Comparison of ENCODE assay signal across 11 cellular contexts in the genomic region with DNA sequence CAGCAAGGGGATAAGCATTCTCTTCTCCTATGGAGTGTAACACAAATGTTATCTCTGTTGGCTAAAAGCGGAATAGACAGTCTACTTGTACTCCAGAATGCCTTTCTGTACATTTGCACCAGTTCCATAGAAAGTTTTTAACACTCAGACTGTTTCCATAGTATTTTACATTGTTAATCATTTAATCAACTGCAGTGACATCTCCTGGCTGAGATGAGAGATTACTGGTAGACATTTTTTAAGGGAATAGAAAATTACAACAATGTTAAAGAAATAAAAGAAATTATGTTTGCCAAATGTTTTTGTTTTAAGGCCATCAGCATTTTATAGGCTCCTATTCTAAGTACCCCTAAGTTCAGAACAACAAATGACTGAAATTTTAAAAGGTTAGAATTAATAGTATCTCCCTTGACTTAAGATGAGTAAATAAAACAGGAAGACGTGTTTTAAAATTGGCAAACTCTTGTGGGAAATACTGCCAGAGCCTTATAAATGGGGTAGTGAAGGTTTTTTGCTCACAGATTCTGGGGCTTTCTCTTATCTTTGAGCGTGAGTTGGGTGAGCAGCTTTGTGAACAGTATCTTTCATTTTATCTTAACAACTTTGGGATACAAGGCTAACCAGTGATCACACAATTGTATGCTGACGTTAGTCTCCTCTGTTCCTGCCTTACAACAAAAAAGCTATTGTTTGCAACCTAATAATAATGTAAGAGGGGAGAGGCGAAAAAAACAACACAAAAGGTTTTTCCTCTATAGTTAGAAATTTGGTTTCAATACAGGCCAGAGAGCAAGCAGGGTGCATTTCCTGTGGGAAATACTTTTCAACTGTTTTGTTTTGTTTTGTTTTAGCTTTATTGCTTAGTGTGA.
DNase-seq lines count a peak whose midpoint lies in the region; ATAC-seq and TF ChIP-seq lines count a peak whose summit lies in the region.
"Had no signal": no experiment of that assay in that cellular context is flagged by ENCODE, and none has a peak within 500 bp of the region (broad histone marks: within the 10 kb centered on the region; RNA-seq: fewer than 3 reads in every experiment).

No MANE protein-coding gene starts in this region.

- no peak overlapping the region for H4K5ac ChIP-seq in mesendoderm (ENCODE audit: low read length)

- H3K36me3 ChIP-seq in Loucy (ENCODE audit: insufficient read depth, low read length) (no peaks in the 10 kb centered on the region), mesendoderm (ENCODE audit: control insufficient read depth, insufficient read depth, low read length) (no peaks in the 10 kb centered on the region)

- H3K27me3 ChIP-seq in Loucy (ENCODE audit: insufficient read depth, low read length, poor library complexity, severe bottlenecking) (no peaks in the 10 kb centered on the region), mesendoderm (ENCODE audit: insufficient read depth, low read length, poor library complexity) (no peaks in the 10 kb centered on the region)

- no peak overlapping the region for H3K4ac ChIP-seq in mesendoderm (ENCODE audit: low read depth, low read length)

- TF ChIP-seq CTCF in Loucy (conservative IDR thresholded peaks at IDR 0.05; ENCODE audit: low read length): peak; percentile 18; the same call in 1 of the 2 replicates
- no peak for TF ChIP-seq CTCF in GM10248 (IDR thresholded peaks at IDR 0.05; ENCODE audit: control extremely low read depth, extremely low read depth, low read depth, missing control alignments)

- H3K79me2 ChIP-seq in Loucy (ENCODE audit: insufficient read depth, low read length) (no peaks in the 10 kb centered on the region), mesendoderm (ENCODE audit: control insufficient read depth, insufficient read depth, low read length) (no peaks in the 10 kb centered on the region)

- no peaks in the 10 kb centered on the region for H3K9me3 ChIP-seq in Loucy (ENCODE audit: insufficient read depth, low read depth, low read length)

- DNase-seq in Ammon's horn (ENCODE audit: low spot score): peak; percentile 77
- peak; percentile 71 for DNase-seq in dermis blood vessel endothelial cell
- peak; percentile 67 for DNase-seq in mesendoderm
- DNase-seq in GM10248 (ENCODE audit: extremely low spot score): no peak
- no peak for DNase-seq in NCI-H2227 (lab: John Stamatoyannopoulos, UW; ENCODE audit: unreplicated experiment)
- DNase-seq in NCI-H146 (lab: John Stamatoyannopoulos, UW): no peak
- DNase-seq: Calu3, NCI-H1417 had no signal

- no peak overlapping the region for H3K4me2 ChIP-seq in Loucy (ENCODE audit: low read depth, low read length, poor library complexity, severe bottlenecking)
- no peak overlapping the region for H3K4me2 ChIP-seq in mesendoderm (ENCODE audit: low read length)

- no peak overlapping the region for H3K23ac ChIP-seq in mesendoderm (ENCODE audit: low read length)

- no peaks in the 10 kb centered on the region for H3K4me1 ChIP-seq in Loucy (ENCODE audit: insufficient read depth, low read length, poor library complexity, severe bottlenecking)
- peaks cover 11% of the 10 kb centered on the region for H3K4me1 ChIP-seq in mesendoderm (ENCODE audit: control insufficient read depth, low read depth, low read length)

- peak overlapping the region; percentile 76 for H3K56ac ChIP-seq in mesendoderm (ENCODE audit: low read length)

- WGBS in mesendoderm (ENCODE audit: extremely low coverage, insufficient coverage, low lambda C conversion rate): no CpG with 5 or more reads among the region's 5 CpGs

- POLR2A ChIA-PET in GM10248 (lab: Yijun Ruan, JAX): no interaction called here

- no peaks in the 10 kb centered on the region for H3K9me2 ChIP-seq in Loucy (replicated peaks; ENCODE audit: low read depth, low read length)

- H3K27ac ChIP-seq in mesendoderm (ENCODE audit: low read depth, low read length): no peak overlapping the region

- peaks cover 3% of the 10 kb centered on the region for H3K79me1 ChIP-seq in mesendoderm (ENCODE audit: low read length)

- H2AFZ ChIP-seq in Loucy (ENCODE audit: low read length): no peak overlapping the region

- peak overlapping the region; percentile 55 for H2BK5ac ChIP-seq in mesendoderm (ENCODE audit: low read length)

- no peak for ATAC-seq in HG03521 (IDR thresholded peaks at IDR 0.05; ENCODE audit: unreplicated experiment)
- ATAC-seq: activated T-helper 17 cell treated with anti-CD3 and anti-CD28 coated beads, Interleukin-2, amount 50 U/mL, for 72 hours had no signal

- no peaks in the 10 kb centered on the region for H4K20me1 ChIP-seq in Loucy (ENCODE audit: insufficient read depth, low read length, poor library complexity, severe bottlenecking)

- H3K18ac ChIP-seq in mesendoderm (ENCODE audit: low read length): no peak overlapping the region

- H2BK15ac ChIP-seq in mesendoderm (replicated peaks; ENCODE audit: low read depth): no peak overlapping the region

- no peaks in the 10 kb centered on the region for H3F3A ChIP-seq in Loucy (ENCODE audit: low read depth)

- H2BK120ac ChIP-seq in mesendoderm (ENCODE audit: low read depth, low read length): no peak overlapping the region

- H3K4me3 ChIP-seq in Loucy (ENCODE audit: low read length, poor library complexity, severe bottlenecking) (no peak overlapping the region), mesendoderm (ENCODE audit: low read length) (no peak overlapping the region)

- CTCF ChIA-PET in GM10248 (lab: Yijun Ruan, JAX): no interaction called here

- H3K9ac ChIP-seq in Loucy (ENCODE audit: low read depth, low read length, poor library complexity, severe bottlenecking): no peak overlapping the region
- H3K9ac ChIP-seq in mesendoderm (ENCODE audit: low read length): peak overlapping the region; percentile 36

- peak overlapping the region; percentile 7 for H4K8ac ChIP-seq in mesendoderm (ENCODE audit: low read depth, low read length)

- H2AK5ac ChIP-seq in mesendoderm (ENCODE audit: low read length): no peak overlapping the region

Comparison
In these comparisons a context has a peak if more than half of its experiments do, and no peak if none do; other contexts are left out.
1. DNase-seq: peak in Ammon's horn (single experiment), dermis blood vessel endothelial cell (single experiment) and mesendoderm (single experiment); none in GM10248 (single experiment), NCI-H2227 (single experiment) and NCI-H146 (single experiment).